In genomic region chr5:118551031-118551430, GRCh38 we compare ENCODE assay signal across 21 cellular contexts.
"Had no signal": no experiment of that assay in that cellular context is flagged by ENCODE, and none has a peak within 500 bp of the region (broad histone marks: within the 10 kb centered on the region; RNA-seq: fewer than 3 reads in every experiment).

No MANE protein-coding gene starts in this region.

- H3K36me3 Mint-ChIP-seq: activated CD8-positive, alpha-beta memory T cell treated with anti-CD3 and anti-CD28 coated beads, Interleukin-2, amount 10 ng/mL, durations not matched to agents 7 days and 5 days; activated naive CD4-positive, alpha-beta T cell treated with anti-CD3 and anti-CD28 coated beads, Interleukin-2, amount 10 ng/mL, durations not matched to agents 7 days and 5 days; brain; mesothelial cell of epicardium; naive thymus-derived CD8-positive, alpha-beta T cell; neural progenitor cell had no signal

- H3K27ac ChIP-seq: neural progenitor cell, tibial artery had no signal

- H3K36me3 ChIP-seq: neural progenitor cell, tibial artery had no signal

- H3K9ac ChIP-seq: neural progenitor cell had no signal

- H3K4me1 ChIP-seq: tibial artery had no signal

- H3K4me1 Mint-ChIP-seq: activated CD8-positive, alpha-beta memory T cell treated with anti-CD3 and anti-CD28 coated beads, Interleukin-2, amount 10 ng/mL, durations not matched to agents 7 days and 5 days; activated naive CD4-positive, alpha-beta T cell treated with anti-CD3 and anti-CD28 coated beads, Interleukin-2, amount 10 ng/mL, durations not matched to agents 7 days and 5 days; naive thymus-derived CD8-positive, alpha-beta T cell; stimulated activated naive CD8-positive, alpha-beta T cell treated with anti-CD3 and anti-CD28 coated beads, Interleukin-15, amount 100 ng/mL, for 72 hours had no signal

- H3K27ac Mint-ChIP-seq: activated CD8-positive, alpha-beta memory T cell treated with anti-CD3 and anti-CD28 coated beads, Interleukin-2, amount 10 ng/mL, durations not matched to agents 7 days and 5 days; activated CD8-positive, alpha-beta T cell treated with anti-CD3 and anti-CD28 coated beads for 36 hours; activated naive CD4-positive, alpha-beta T cell treated with anti-CD3 and anti-CD28 coated beads, Interleukin-2, amount 10 ng/mL, durations not matched to agents 7 days and 5 days; brain; mesothelial cell of epicardium; naive thymus-derived CD8-positive, alpha-beta T cell; neural progenitor cell; progenitor cell of endocrine pancreas; stimulated activated naive CD8-positive, alpha-beta T cell treated with anti-CD3 and anti-CD28 coated beads, Interleukin-15, amount 100 ng/mL, for 72 hours had no signal

- H3K27me3 Mint-ChIP-seq: activated CD8-positive, alpha-beta memory T cell treated with anti-CD3 and anti-CD28 coated beads, Interleukin-2, amount 10 ng/mL, durations not matched to agents 7 days and 5 days; activated CD8-positive, alpha-beta T cell treated with anti-CD3 and anti-CD28 coated beads for 36 hours; activated naive CD4-positive, alpha-beta T cell treated with anti-CD3 and anti-CD28 coated beads, Interleukin-2, amount 10 ng/mL, durations not matched to agents 7 days and 5 days; progenitor cell of endocrine pancreas; stimulated activated naive CD8-positive, alpha-beta T cell treated with anti-CD3 and anti-CD28 coated beads, Interleukin-15, amount 100 ng/mL, for 72 hours had no signal

- FAIRE-seq: keratinocyte had no signal

- H3K4me2 ChIP-seq: neural progenitor cell had no signal

- H3K9me3 ChIP-seq: tibial artery had no signal

- DNase-seq: activated CD4-positive, alpha-beta T cell treated with anti-CD3 and anti-CD28 coated beads for 4 hours; activated CD4-positive, CD25-positive, alpha-beta regulatory T cell; activated CD8-positive, alpha-beta memory T cell treated with anti-CD3 and anti-CD28 coated beads, Interleukin-2, amount 10 ng/mL, durations not matched to agents 7 days and 5 days; activated CD8-positive, alpha-beta T cell treated with anti-CD3 and anti-CD28 coated beads for 36 hours; activated effector memory CD4-positive, alpha-beta T cell treated with anti-CD3 and anti-CD28 coated beads, Interleukin-2, amount 50 U/mL, for 16 hours; activated naive CD4-positive, alpha-beta T cell treated with anti-CD3 and anti-CD28 coated beads, Interleukin-2, amount 10 ng/mL, durations not matched to agents 7 days and 5 days; activated T-cell treated with anti-CD3 and anti-CD28 coated beads for 4 hours; caudate nucleus; effector memory CD4-positive, alpha-beta T cell; naive thymus-derived CD8-positive, alpha-beta T cell; stimulated activated naive CD8-positive, alpha-beta T cell treated with anti-CD3 and anti-CD28 coated beads, Interleukin-15, amount 100 ng/mL, for 72 hours; T-helper 9 cell; tibial artery had no signal

- H3K4me3 Mint-ChIP-seq: activated CD8-positive, alpha-beta memory T cell treated with anti-CD3 and anti-CD28 coated beads, Interleukin-2, amount 10 ng/mL, durations not matched to agents 7 days and 5 days; activated CD8-positive, alpha-beta T cell treated with anti-CD3 and anti-CD28 coated beads for 36 hours; activated naive CD4-positive, alpha-beta T cell treated with anti-CD3 and anti-CD28 coated beads, Interleukin-2, amount 10 ng/mL, durations not matched to agents 7 days and 5 days; brain; mesothelial cell of epicardium; naive thymus-derived CD8-positive, alpha-beta T cell; neural progenitor cell; stimulated activated naive CD8-positive, alpha-beta T cell treated with anti-CD3 and anti-CD28 coated beads, Interleukin-15, amount 100 ng/mL, for 72 hours had no signal

- H2AFZ ChIP-seq: neural progenitor cell had no signal

- ATAC-seq: activated CD8-positive, alpha-beta memory T cell treated with anti-CD3 and anti-CD28 coated beads, Interleukin-2, amount 10 ng/mL, durations not matched to agents 7 days and 5 days; activated CD8-positive, alpha-beta T cell treated with anti-CD3 and anti-CD28 coated beads for 36 hours; esophagus mucosa; left lobe of liver; naive thymus-derived CD8-positive, alpha-beta T cell; stimulated activated naive CD8-positive, alpha-beta T cell treated with anti-CD3 and anti-CD28 coated beads, Interleukin-15, amount 100 ng/mL, for 72 hours had no signal

- H3K4me3 ChIP-seq: lung, neural progenitor cell, tibial artery had no signal

- H3K27me3 ChIP-seq: neural progenitor cell, tibial artery had no signal

- H3K9me3 Mint-ChIP-seq: activated CD8-positive, alpha-beta T cell treated with anti-CD3 and anti-CD28 coated beads for 36 hours; activated naive CD4-positive, alpha-beta T cell treated with anti-CD3 and anti-CD28 coated beads, Interleukin-2, amount 10 ng/mL, durations not matched to agents 7 days and 5 days; brain; mesothelial cell of epicardium; neural progenitor cell; stimulated activated naive CD8-positive, alpha-beta T cell treated with anti-CD3 and anti-CD28 coated beads, Interleukin-15, amount 100 ng/mL, for 72 hours had no signal
